2 cellular contexts compared by ENCODE assay signal in the genomic region with DNA sequence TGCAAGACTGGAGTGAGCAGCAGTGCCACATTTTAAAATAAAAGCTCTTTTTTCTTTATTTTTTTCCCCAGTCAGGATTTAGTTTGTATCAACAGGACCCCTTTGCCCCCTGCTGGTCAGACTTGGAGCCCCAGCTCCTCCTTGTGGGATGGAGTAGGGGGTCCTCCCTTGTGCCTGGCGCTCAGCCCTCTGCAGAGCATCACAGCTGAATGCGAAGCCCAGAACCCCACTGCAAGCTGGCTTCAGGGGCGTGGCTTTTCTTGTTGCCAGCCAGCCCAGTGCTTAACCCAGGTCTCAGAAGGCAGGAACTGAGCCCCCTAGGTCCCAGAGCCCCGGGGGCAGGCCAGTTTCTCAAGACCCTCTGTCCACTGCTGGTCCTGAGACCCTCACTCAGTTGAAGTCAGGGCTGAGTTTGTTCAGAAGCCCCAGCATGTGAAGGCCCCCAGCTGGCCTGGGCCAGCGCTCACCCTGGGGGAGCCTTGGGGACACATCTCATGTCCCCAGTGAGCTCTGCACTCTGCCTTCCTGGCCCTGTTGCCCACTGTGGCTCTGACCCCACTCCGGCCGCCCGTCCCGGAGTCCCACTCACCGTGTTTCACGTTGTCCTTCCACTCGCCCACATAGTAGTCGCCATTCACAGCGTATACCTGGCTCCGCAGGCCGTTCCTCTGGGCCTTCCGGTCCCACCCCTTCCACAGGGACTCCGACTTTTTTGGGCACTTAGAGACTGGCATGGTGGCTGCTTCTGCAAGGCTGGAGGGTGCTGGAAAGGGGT.
TF ChIP-seq lines count a peak whose summit lies in the region.

No MANE protein-coding gene starts in this region.

TF ChIP-seq in K562, 482 proteins besides CTCF, POLR2A, EP300 and RAD21:
- TF ChIP-seq, protein P1, sequence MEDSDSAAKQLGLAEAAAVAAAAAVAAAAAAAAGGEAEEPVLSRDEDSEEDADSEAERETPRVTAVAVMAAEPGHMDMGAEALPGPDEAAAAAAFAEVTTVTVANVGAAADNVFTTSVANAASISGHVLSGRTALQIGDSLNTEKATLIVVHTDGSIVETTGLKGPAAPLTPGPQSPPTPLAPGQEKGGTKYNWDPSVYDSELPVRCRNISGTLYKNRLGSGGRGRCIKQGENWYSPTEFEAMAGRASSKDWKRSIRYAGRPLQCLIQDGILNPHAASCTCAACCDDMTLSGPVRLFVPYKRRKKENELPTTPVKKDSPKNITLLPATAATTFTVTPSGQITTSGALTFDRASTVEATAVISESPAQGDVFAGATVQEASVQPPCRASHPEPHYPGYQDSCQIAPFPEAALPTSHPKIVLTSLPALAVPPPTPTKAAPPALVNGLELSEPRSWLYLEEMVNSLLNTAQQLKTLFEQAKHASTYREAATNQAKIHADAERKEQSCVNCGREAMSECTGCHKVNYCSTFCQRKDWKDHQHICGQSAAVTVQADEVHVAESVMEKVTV (CRISPR knock-in tag; IDR thresholded peaks at IDR 0.05): 0 out of 2 replicates have a peak, but pooled peaks have one; percentile 15
- TF ChIP-seq NFRKB (IDR thresholded peaks at IDR 0.05; ENCODE audit: low read depth): no peak
- TF ChIP-seq, protein P2, sequence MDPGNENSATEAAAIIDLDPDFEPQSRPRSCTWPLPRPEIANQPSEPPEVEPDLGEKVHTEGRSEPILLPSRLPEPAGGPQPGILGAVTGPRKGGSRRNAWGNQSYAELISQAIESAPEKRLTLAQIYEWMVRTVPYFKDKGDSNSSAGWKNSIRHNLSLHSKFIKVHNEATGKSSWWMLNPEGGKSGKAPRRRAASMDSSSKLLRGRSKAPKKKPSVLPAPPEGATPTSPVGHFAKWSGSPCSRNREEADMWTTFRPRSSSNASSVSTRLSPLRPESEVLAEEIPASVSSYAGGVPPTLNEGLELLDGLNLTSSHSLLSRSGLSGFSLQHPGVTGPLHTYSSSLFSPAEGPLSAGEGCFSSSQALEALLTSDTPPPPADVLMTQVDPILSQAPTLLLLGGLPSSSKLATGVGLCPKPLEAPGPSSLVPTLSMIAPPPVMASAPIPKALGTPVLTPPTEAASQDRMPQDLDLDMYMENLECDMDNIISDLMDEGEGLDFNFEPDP (CRISPR knock-in tag; IDR thresholded peaks at IDR 0.05): no peak
- TF ChIP-seq ZNF143 (CRISPR knock-in tag; IDR thresholded peaks at IDR 0.05): no peak
- TF ChIP-seq ZBTB7A (IDR thresholded peaks at IDR 0.05; ENCODE audit: borderline replicate concordance, control insufficient read depth, low read depth, low read length): 0 out of 2 replicates have a peak, but pooled peaks have one; percentile 58
- TF ChIP-seq ZEB2 (IDR thresholded peaks at IDR 0.05): no peak
- TF ChIP-seq ZZZ3 (IDR thresholded peaks at IDR 0.05): no peak
- peak; percentile 56 for TF ChIP-seq SMC3 (conservative IDR thresholded peaks at IDR 0.05; ENCODE audit: insufficient read depth, low read depth, low read length)
- TF ChIP-seq POLR2G (IDR thresholded peaks at IDR 0.05; ENCODE audit: low read depth, low read length): 0 out of 2 replicates have a peak, but pooled peaks have one; percentile 19
- no peak for TF ChIP-seq RNF2 (IDR thresholded peaks at IDR 0.05)
- TF ChIP-seq MYNN (IDR thresholded peaks at IDR 0.05): peak; percentile 69
- TF ChIP-seq MYNN (CRISPR knock-in tag; IDR thresholded peaks at IDR 0.05): no peak
- no peak; the same call in 1 of the 2 replicates for TF ChIP-seq ZNF263 (CRISPR knock-in tag; IDR thresholded peaks at IDR 0.05; ENCODE audit: borderline replicate concordance)
- TF ChIP-seq NCOR1 (IDR thresholded peaks at IDR 0.05): no peak
- TF ChIP-seq ZNF41 (CRISPR knock-in tag; conservative IDR thresholded peaks at IDR 0.05): no peak
- 0 out of 2 replicates have a peak, but pooled peaks have one; percentile 24 for TF ChIP-seq RBFOX2 (IDR thresholded peaks at IDR 0.05; ENCODE audit: low read depth, low read length)

TF ChIP-seq in GM12891, 5 proteins besides CTCF, POLR2A, EP300 and RAD21:
- TF ChIP-seq TAF1 (IDR thresholded peaks at IDR 0.05; ENCODE audit: low read depth, low read length) (no peak), SPI1 (IDR thresholded peaks at IDR 0.05; ENCODE audit: low read depth, low read length) (no peak), POU2F2 (IDR thresholded peaks at IDR 0.05; ENCODE audit: low read depth, low read length) (no peak)
